Comparison of ENCODE assay signal across 10 cellular contexts in the genomic region with DNA sequence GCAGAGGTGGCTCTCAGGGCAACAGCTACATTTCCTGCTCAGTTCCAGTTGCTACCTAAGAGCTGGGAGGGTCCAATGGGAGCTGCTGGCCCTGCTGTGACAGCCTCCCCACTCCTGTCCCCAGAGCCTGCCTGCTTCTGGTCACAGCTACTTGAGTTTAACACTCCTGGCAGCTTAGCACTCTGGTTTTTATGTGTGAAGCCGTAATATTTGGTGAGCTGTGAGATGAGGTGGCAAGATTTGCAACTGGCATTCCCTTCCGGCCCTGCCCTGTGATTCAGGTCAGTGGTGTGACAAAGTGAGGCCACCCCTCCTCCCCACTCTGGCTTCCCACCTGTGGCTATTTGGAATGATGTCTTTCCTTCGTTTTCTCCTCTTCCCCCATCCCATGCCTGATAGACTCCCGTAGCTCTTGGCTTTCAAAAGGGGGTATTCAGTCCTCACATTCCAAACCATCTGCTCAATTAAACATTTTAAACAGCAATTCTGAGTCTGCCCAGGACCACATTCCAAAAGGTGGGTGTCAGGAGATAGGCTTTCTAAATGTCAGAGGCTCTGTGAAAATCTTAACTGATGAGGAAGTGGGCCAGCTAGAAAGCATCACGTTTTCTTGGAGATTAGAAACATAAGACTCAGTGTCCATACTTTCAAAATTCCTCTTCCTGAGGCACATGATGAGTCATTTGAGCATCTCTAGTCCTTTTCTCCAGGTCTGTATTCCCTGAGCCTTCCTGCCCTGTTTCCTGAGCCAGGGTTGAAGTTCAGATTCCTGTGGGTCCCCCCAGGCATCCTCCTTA. TPM values are rescaled to one million over a fixed set of nuclear protein-coding genes. Genes with fewer than 3 reads are reported as not detected.
A peak's percentile ranks its signal among the peaks of the same experiment; 100 is the strongest.
DNase-seq lines count a peak whose midpoint lies in the region; ATAC-seq and TF ChIP-seq lines count a peak whose summit lies in the region.
"Had no signal": no experiment of that assay in that cellular context is flagged by ENCODE, and none has a peak within 500 bp of the region (broad histone marks: within the 10 kb centered on the region; RNA-seq: fewer than 3 reads in every experiment).

No MANE protein-coding gene starts in this region.

- H3K79me2 ChIP-seq in OCI-LY7 (ENCODE audit: insufficient read depth, low read depth, low read length): no peaks in the 10 kb centered on the region

- H3K27ac ChIP-seq in OCI-LY7 (ENCODE audit: low read depth, low read length, poor library complexity, severe bottlenecking): peak overlapping the region; percentile 3

- TF ChIP-seq CTCF in OCI-LY7 (conservative IDR thresholded peaks at IDR 0.05; ENCODE audit: low read length): no peak

- no peaks in the 10 kb centered on the region for H4K20me1 ChIP-seq in OCI-LY7 (ENCODE audit: insufficient read depth, low read length)

- peak overlapping the region; percentile 42 for H3K4me2 ChIP-seq in OCI-LY7 (ENCODE audit: low read length)

- peak overlapping the region; percentile 61; the same call in 1 of the 2 replicates for H2AFZ ChIP-seq in OCI-LY7 (ENCODE audit: low read length)

- BruUV-seq in OCI-LY7 (replicated peaks; lab: Mats Ljungman, UMichigan): no TSS peak

- POLR2A ChIA-PET in OCI-LY7 (lab: Charles Lee): interaction anchor here (0.8 to 1.4 kb wide), 3 partner anchors 11 to 81 kb away, joined by 3 to 6 read pairs (median 4); no protein-coding TSS in a partner anchor

- DNase-seq in AG08395 (ENCODE audit: low spot score) (peak; percentile 61), HCEC 1CT (peak; percentile 72), OCI-LY7 (ENCODE audit: low spot score) (peak; percentile 37), glomerular visceral epithelial cell (ENCODE audit: extremely low spot score) (peak; percentile 84), HUDEP-2 (lab: John Stamatoyannopoulos, UW; ENCODE audit: unreplicated experiment in 76 of 76) (no peak), NCI-H2171 treated with DMSO at 0.1 percent for 48 hours (lab: John Stamatoyannopoulos, UW) (no peak), inferior parietal cortex (ENCODE audit: extremely low spot score) (no peak)
- DNase-seq: activated CD4-positive, alpha-beta T cell treated with anti-CD3 and anti-CD28 coated beads, Interleukin-2, amount 50 U/mL, for 4 hours; H7 had no signal

- no peaks in the 10 kb centered on the region for H3K36me3 ChIP-seq in OCI-LY7 (ENCODE audit: insufficient read depth, low read length)

- ATAC-seq in HG02623 (IDR thresholded peaks at IDR 0.05; ENCODE audit: unreplicated experiment): no peak

- intact Hi-C loops in OCI-LY7 (cut with micrococcal nuclease; ENCODE audit: unreplicated experiment): no loop called here

- CTCF ChIA-PET in OCI-LY7 (lab: Charles Lee; ENCODE audit: unreplicated experiment): no interaction called here

- no peak overlapping the region for H3K4me3 ChIP-seq in OCI-LY7 (ENCODE audit: low read depth, low read length, poor library complexity, severe bottlenecking)

- H3K9me3 ChIP-seq in OCI-LY7 (ENCODE audit: low read length): no peaks in the 10 kb centered on the region

- peaks cover 54% of the 10 kb centered on the region for H3K4me1 ChIP-seq in OCI-LY7 (ENCODE audit: insufficient read depth, low read length, poor library complexity, severe bottlenecking)

- no peaks in the 10 kb centered on the region for H3K9me2 ChIP-seq in OCI-LY7 (ENCODE audit: insufficient read depth, low read length)

RNA-seq across cellular contexts. Expression of a gene that starts 42.7 kb away (rescaled TPM):
- total RNA-seq in OCI-LY7 (2014; rRNA removed; shearing (Covaris generic)): 0.13 TPM in 1 of 2 replicates, not detected in the other
- 0.79 and 1.2 TPM in 2 replicates for total RNA-seq in OCI-LY7 (2022)
- total RNA-seq: H7 had no signal

RNA-seq across cellular contexts. Expression of a gene that starts 58.1 kb away (rescaled TPM):
- not detected in 2 replicates for total RNA-seq in OCI-LY7 (2014; rRNA removed; shearing (Covaris generic))
- total RNA-seq in OCI-LY7 (2022): not detected in 2 replicates

Comparison
In these comparisons a context has a peak if more than half of its experiments do, and no peak if none do; other contexts are left out.
1. DNase-seq: peak in AG08395 (single experiment), HCEC 1CT (single experiment), OCI-LY7 (single experiment) and glomerular visceral epithelial cell (single experiment); none in HUDEP-2 (0 of 76), NCI-H2171 treated with DMSO at 0.1 percent for 48 hours (single experiment) and inferior parietal cortex (single experiment).